Comparison of ENCODE assay signal across 8 cellular contexts in genomic region chr12:131950182-131950913, GRCh38. TPM values are rescaled to one million over a fixed set of nuclear protein-coding genes. Genes with fewer than 3 reads are reported as not detected.
DNase-seq lines count a peak whose midpoint lies in the region; ATAC-seq, FAIRE-seq and TF ChIP-seq lines count a peak whose summit lies in the region.

No MANE protein-coding gene starts in this region.

- H3K27ac ChIP-seq in CD4-positive, alpha-beta T cell (ENCODE audit: low read depth, low read length): peak overlapping the region; percentile 70

- ATAC-seq in CD4-positive, alpha-beta T cell (ENCODE audit: poor library complexity): peak; percentile 13
- ATAC-seq in GM19452 (IDR thresholded peaks at IDR 0.05; ENCODE audit: unreplicated experiment) (peak; percentile 34), HG03520 (IDR thresholded peaks at IDR 0.05; ENCODE audit: unreplicated experiment) (peak; percentile 27), esophagus mucosa (peak; percentile 15)

- FAIRE-seq in urothelium cell line (lab: Jason Lieb, UNC): no peak

- H3K27ac Mint-ChIP-seq in CD4-positive, alpha-beta T cell: peak overlapping the region; percentile 90
- H3K27ac Mint-ChIP-seq in nephron: peak overlapping the region in 2 of 3 experiments; percentile 71 to 76

- no peaks in the 10 kb centered on the region for H3K27me3 Mint-ChIP-seq in CD4-positive, alpha-beta T cell
- H3K27me3 Mint-ChIP-seq in nephron (ENCODE audit: low read depth): no peaks in the 10 kb centered on the region

- no peak for TF ChIP-seq CTCF in CD4-positive, alpha-beta T cell (IDR thresholded peaks at IDR 0.05)
- no peak for TF ChIP-seq CTCF in nephron (IDR thresholded peaks at IDR 0.05; ENCODE audit: unreplicated experiment in 3 of 3)

- H3K27me3 ChIP-seq in CD4-positive, alpha-beta T cell (ENCODE audit: control insufficient read depth, insufficient read depth, low read length): no peaks in the 10 kb centered on the region

- no peaks in the 10 kb centered on the region for H3K9me3 Mint-ChIP-seq in CD4-positive, alpha-beta T cell
- H3K9me3 Mint-ChIP-seq in nephron: no peaks in the 10 kb centered on the region

- H3K4me1 Mint-ChIP-seq in CD4-positive, alpha-beta T cell (ENCODE audit: low read depth): peaks cover 45% of the 10 kb centered on the region
- H3K4me1 Mint-ChIP-seq in nephron: peaks cover 11% of the 10 kb centered on the region

- CTCF ChIA-PET in CD4-positive, alpha-beta T cell (lab: Charles Lee): interaction anchor here (0.6 to 2.3 kb wide), 3 partner anchors 14 to 174 kb away, joined by 3 to 19 read pairs (median 3); partner anchors contain the start of gene PUS1

- peak overlapping the region; percentile 93 for H3K4me3 Mint-ChIP-seq in CD4-positive, alpha-beta T cell
- H3K4me3 Mint-ChIP-seq in nephron: peak overlapping the region; percentile 93 to 94 (median 94)

- intact Hi-C loops in CD4-positive, alpha-beta T cell (cut with DNase I, micrococcal nuclease): loop anchor here in 1 of 2 experiments (5.0 kb wide), 2 partner anchors 137 to 238 kb away; partner anchors contain the start of gene SFSWAP

- H3K36me3 Mint-ChIP-seq in CD4-positive, alpha-beta T cell (ENCODE audit: low read depth): peaks cover 6% of the 10 kb centered on the region
- H3K36me3 Mint-ChIP-seq in nephron (ENCODE audit: low read depth): no peaks in the 10 kb centered on the region

- POLR2A ChIA-PET in CD4-positive, alpha-beta T cell (lab: Charles Lee): interaction anchor here (0.6 to 1.5 kb wide), 6 partner anchors 18 to 240 kb away, joined by 3 to 10 read pairs (median 5); partner anchors contain the start of genes PUS1 and SFSWAP

- H3K9me3 ChIP-seq in CD4-positive, alpha-beta T cell (ENCODE audit: control insufficient read depth, low read length): no peaks in the 10 kb centered on the region

- peak in 4 of 10 experiments; percentile 17 to 49 (median 21) for DNase-seq in CD4-positive, alpha-beta T cell
- peak; percentile 33 to 43 for DNase-seq in activated CD4-positive, alpha-beta T cell treated with anti-CD3 and anti-CD28 coated beads, Interleukin-2, amount 50 U/mL, for 48 hours
- peak; percentile 31 for DNase-seq in urothelium cell line (ENCODE audit: low spot score)
- no peak for DNase-seq in NCI-H524 (lab: John Stamatoyannopoulos, UW)

RNA-seq across cellular contexts. Expression of gene EP400, which starts 0.6 kb away (rescaled TPM):
- total RNA-seq in CD4-positive, alpha-beta T cell: 10 to 100 TPM; 56.4 to 56.5 TPM
- 26.1 TPM for total RNA-seq in esophagus mucosa

RNA-seq across cellular contexts. Expression of gene PUS1, which starts 21.3 kb away (rescaled TPM):
- 10 to 100 TPM; 17.7 to 18.2 TPM for total RNA-seq in CD4-positive, alpha-beta T cell
- total RNA-seq in esophagus mucosa: 20.5 TPM

RNA-seq across cellular contexts. Expression of gene ULK1, which starts 55.9 kb away (rescaled TPM):
- total RNA-seq in CD4-positive, alpha-beta T cell: 10 to 100 TPM; 85.0 to 91.6 TPM
- 12.8 TPM for total RNA-seq in esophagus mucosa

Comparison
In these comparisons a context has a peak if more than half of its experiments do, and no peak if none do; other contexts are left out.
1. DNase-seq: peak in activated CD4-positive, alpha-beta T cell treated with anti-CD3 and anti-CD28 coated beads, Interleukin-2, amount 50 U/mL, for 48 hours (2 of 2) and urothelium cell line (single experiment); none in NCI-H524 (0 of 2).
2. Peak in every context shown above with its lines, with median percentiles within 50 percentile points of each other: ATAC-seq.